In the genomic region with DNA sequence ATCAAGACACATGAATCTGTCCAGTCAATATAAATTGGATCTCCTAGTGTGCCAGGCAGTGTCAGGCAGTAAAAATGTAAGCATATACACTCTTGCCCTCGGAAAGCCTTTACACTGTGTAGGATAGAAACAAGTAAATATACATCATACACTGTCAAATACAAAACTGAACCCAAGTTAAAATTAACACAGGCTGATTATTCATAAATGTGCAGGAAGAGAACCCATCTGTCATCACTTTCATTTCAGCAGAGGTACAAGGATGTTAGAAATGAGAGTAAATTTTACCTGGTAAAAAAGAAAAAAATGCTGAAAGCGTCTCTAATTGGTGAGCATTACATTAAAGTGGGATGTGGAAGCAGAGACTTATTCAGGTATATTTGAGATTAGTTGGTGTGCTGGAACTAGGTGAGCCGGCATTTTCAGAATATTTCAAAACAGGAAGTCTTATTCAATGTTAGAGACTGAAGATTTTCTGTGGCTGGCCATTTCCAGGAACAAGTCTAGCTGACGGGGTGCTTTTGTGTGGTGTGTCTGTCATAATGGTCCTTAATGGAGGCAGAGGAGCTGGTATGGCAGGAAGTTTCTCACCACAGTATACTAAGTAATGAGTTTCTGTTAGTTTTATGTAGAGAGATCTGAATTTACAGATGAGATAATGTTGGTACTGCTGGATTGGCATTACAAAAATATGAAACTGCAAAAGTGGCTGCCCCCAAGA, we compare ENCODE assay signal across 8 cellular contexts.
A peak's percentile ranks its signal among the peaks of the same experiment; 100 is the strongest.
DNase-seq lines count a peak whose midpoint lies in the region; ATAC-seq and TF ChIP-seq lines count a peak whose summit lies in the region.

No MANE protein-coding gene starts in this region.

- H3K27me3 ChIP-seq in RWPE2 (ENCODE audit: insufficient read depth, poor library complexity, severe bottlenecking), result no peaks in the 10 kb centered on the region
- H3K27me3 ChIP-seq in BE2C, result no peaks in the 10 kb centered on the region
- no peaks in the 10 kb centered on the region for H3K27me3 ChIP-seq in esophagus muscularis mucosa

- TF ChIP-seq EP300 in esophagus muscularis mucosa (IDR thresholded peaks at IDR 0.05), result no peak

- H3K27ac Mint-ChIP-seq in activated naive CD4-positive, alpha-beta T cell treated with anti-CD3 and anti-CD28 coated beads for 36 hours, result peak overlapping the region; percentile 80

- H3K36me3 ChIP-seq in RWPE2 (ENCODE audit: low read depth), result no peaks in the 10 kb centered on the region
- H3K36me3 ChIP-seq in BE2C, result no peaks in the 10 kb centered on the region
- H3K36me3 ChIP-seq in esophagus muscularis mucosa, result no peaks in the 10 kb centered on the region

- intact Hi-C loops in activated naive CD4-positive, alpha-beta T cell treated with anti-CD3 and anti-CD28 coated beads for 36 hours (cut with micrococcal nuclease), result loop anchor here (1.0 to 10.0 kb wide), 19 partner anchors 36 to 1678 kb away; partner anchors contain the start of genes AASDHPPT, CARD16, CASP12 and CASP4
- intact Hi-C loops in esophagus muscularis mucosa (cut with DNase I), result no loop called here

- no peak for DNase-seq in RWPE2 (ENCODE audit: low spot score)
- peak; percentile 89 for DNase-seq in activated naive CD4-positive, alpha-beta T cell treated with anti-CD3 and anti-CD28 coated beads for 36 hours
- DNase-seq in left lobe of liver (ENCODE audit: low spot score), result peak; percentile 44
- DNase-seq in stimulated activated CD8-positive, alpha-beta memory T cell treated with anti-CD3 and anti-CD28 coated beads, Interleukin-2, amount 100 ng/mL, for 1 hour (ENCODE audit: low read depth in 2 of 2), result peak; percentile 46 to 54
- DNase-seq in BE2C, result no peak
- DNase-seq in esophagus muscularis mucosa (ENCODE audit: extremely low spot score), result no peak

- 50% methylated on average over 4 of the region's 4 CpGs for WGBS in esophagus muscularis mucosa

- no peaks in the 10 kb centered on the region for H3K36me3 Mint-ChIP-seq in activated naive CD4-positive, alpha-beta T cell treated with anti-CD3 and anti-CD28 coated beads for 36 hours (ENCODE audit: low read depth)

- CTCF ChIA-PET in activated naive CD4-positive, alpha-beta T cell treated with anti-CD3 and anti-CD28 coated beads for 36 hours (lab: Charles Lee), result interaction anchor here (0.8 to 1.0 kb wide), 2 partner anchors 82 to 95 kb away, joined by 3 read pairs; no protein-coding TSS in a partner anchor

- ATAC-seq in GM18873 (IDR thresholded peaks at IDR 0.05; ENCODE audit: low FRiP score, unreplicated experiment), result peak; percentile 100
- peak; percentile 98 for ATAC-seq in HG03045 (IDR thresholded peaks at IDR 0.05; ENCODE audit: unreplicated experiment)
- 0 out of 3 replicates have a peak, but pooled peaks have one; percentile 17 for ATAC-seq in RWPE2 (ENCODE audit: low read depth)
- peak; percentile 55 for ATAC-seq in left lobe of liver

- H3K4me3 Mint-ChIP-seq in activated naive CD4-positive, alpha-beta T cell treated with anti-CD3 and anti-CD28 coated beads for 36 hours, result peak overlapping the region; percentile 61

- TF ChIP-seq CTCF in RWPE2 (IDR thresholded peaks at IDR 0.05; ENCODE audit: poor library complexity, severe bottlenecking), result no peak
- TF ChIP-seq CTCF in BE2C (IDR thresholded peaks at IDR 0.05; ENCODE audit: low read depth, low read length), result no peak
- TF ChIP-seq CTCF in esophagus muscularis mucosa (IDR thresholded peaks at IDR 0.05), result no peak

- peaks cover 48% of the 10 kb centered on the region for H3K4me1 Mint-ChIP-seq in activated naive CD4-positive, alpha-beta T cell treated with anti-CD3 and anti-CD28 coated beads for 36 hours (ENCODE audit: low read depth)

- H3K27ac ChIP-seq in RWPE2 (ENCODE audit: poor library complexity, severe bottlenecking) (no peak overlapping the region), esophagus muscularis mucosa (replicated peaks in 1 of 4) (peak overlapping the region in 1 of 4 donors; percentile 3)

- H3K9me3 ChIP-seq in RWPE2 (ENCODE audit: severe bottlenecking), result no peaks in the 10 kb centered on the region
- no peaks in the 10 kb centered on the region for H3K9me3 ChIP-seq in BE2C
- no peaks in the 10 kb centered on the region for H3K9me3 ChIP-seq in esophagus muscularis mucosa

- H3K4me1 ChIP-seq in RWPE2 (ENCODE audit: insufficient read depth, poor library complexity, severe bottlenecking), result no peaks in the 10 kb centered on the region
- H3K4me1 ChIP-seq in BE2C, result peaks cover 3% of the 10 kb centered on the region; the same call in 1 of the 2 replicates
- peaks cover 3 to 12% (median 8%) of the 10 kb centered on the region in 4 donors for H3K4me1 ChIP-seq in esophagus muscularis mucosa

- H3K4me3 ChIP-seq in RWPE2 (ENCODE audit: severe bottlenecking) (no peak overlapping the region), BE2C (ENCODE audit: low read depth, low read length) (no peak overlapping the region), esophagus muscularis mucosa (peak overlapping the region in 1 of 4 donors; percentile 10)

- no peaks in the 10 kb centered on the region for H3K27me3 Mint-ChIP-seq in activated naive CD4-positive, alpha-beta T cell treated with anti-CD3 and anti-CD28 coated beads for 36 hours (ENCODE audit: low read depth)

- TF ChIP-seq POLR2A in esophagus muscularis mucosa (IDR thresholded peaks at IDR 0.05; ENCODE audit: low read depth), result no peak

- H3K9me3 Mint-ChIP-seq in activated naive CD4-positive, alpha-beta T cell treated with anti-CD3 and anti-CD28 coated beads for 36 hours, result peaks cover 2% of the 10 kb centered on the region

Comparison
In these comparisons a context has a peak if more than half of its experiments do, and no peak if none do; other contexts are left out.
1. ATAC-seq: peak in every context shown above with its lines; median percentile 100 in GM18873; 98 in HG03045; 55 in left lobe of liver; 17 in RWPE2.
2. DNase-seq: peak in activated naive CD4-positive, alpha-beta T cell treated with anti-CD3 and anti-CD28 coated beads for 36 hours (single experiment), left lobe of liver (single experiment) and stimulated activated CD8-positive, alpha-beta memory T cell treated with anti-CD3 and anti-CD28 coated beads, Interleukin-2, amount 100 ng/mL, for 1 hour (2 of 2); none in RWPE2 (single experiment), BE2C (single experiment) and esophagus muscularis mucosa (single experiment).